11 cellular contexts compared by ENCODE assay signal in genomic region chr6:90098637-90099036, GRCh38.
DNase-seq lines count a peak whose midpoint lies in the region; ATAC-seq and TF ChIP-seq lines count a peak whose summit lies in the region.
"Had no signal": no experiment of that assay in that cellular context is flagged by ENCODE, and none has a peak within 500 bp of the region (broad histone marks: within the 10 kb centered on the region; RNA-seq: fewer than 3 reads in every experiment).

No MANE protein-coding gene starts in this region.

- peak overlapping the region; percentile 19 for H3K4me2 ChIP-seq in GM23248 (ENCODE audit: unreplicated experiment)

- H2AFZ ChIP-seq in GM23248: 0 out of 2 replicates have a peak overlapping the region, but pooled peaks have one; percentile 1

- H3K36me3 Mint-ChIP-seq in activated naive CD8-positive, alpha-beta T cell: peaks cover 21% of the 10 kb centered on the region
- H3K36me3 Mint-ChIP-seq in progenitor cell of endocrine pancreas (ENCODE audit: insufficient read depth): no peaks in the 10 kb centered on the region

- no peaks in the 10 kb centered on the region for H4K20me1 ChIP-seq in GM23248 (ENCODE audit: insufficient read depth)

- no peak overlapping the region for H3K9ac ChIP-seq in GM23248

- H3K27me3 Mint-ChIP-seq in activated naive CD8-positive, alpha-beta T cell: no peaks in the 10 kb centered on the region
- no peaks in the 10 kb centered on the region for H3K27me3 Mint-ChIP-seq in progenitor cell of endocrine pancreas
- H3K27me3 Mint-ChIP-seq: memory B cell had no signal

- intact Hi-C loops in left ventricle myocardium inferior (cut with micrococcal nuclease): no loop called here

- H3K4me3 Mint-ChIP-seq in activated naive CD8-positive, alpha-beta T cell: peak overlapping the region; percentile 18
- H3K4me3 Mint-ChIP-seq in progenitor cell of endocrine pancreas (ENCODE audit: low read depth): no peak overlapping the region
- H3K4me3 Mint-ChIP-seq: memory B cell had no signal

- in situ Hi-C loops in GM23248 (cut with MboI): no loop called here

- H3K4me3 ChIP-seq in GM23248: no peak overlapping the region
- H3K4me3 ChIP-seq in left ventricle myocardium inferior: no peak overlapping the region
- no peak overlapping the region for H3K4me3 ChIP-seq in skin epidermis

- peaks cover 91% of the 10 kb centered on the region for H3K4me1 Mint-ChIP-seq in activated naive CD8-positive, alpha-beta T cell (ENCODE audit: low read depth)
- no peaks in the 10 kb centered on the region for H3K4me1 Mint-ChIP-seq in progenitor cell of endocrine pancreas (ENCODE audit: low read depth)

- 36 to 44% methylated on average over 6 of the region's 6 CpGs for WGBS in GM23248 (ENCODE audit: low coverage in 1 of 2, low lambda C conversion rate in 2 of 2, missing lambda C conversion rate in 2 of 2), 2 experiments

- peak; percentile 15 for DNase-seq in GM23248
- DNase-seq in left ventricle myocardium inferior: peak; percentile 20
- no peak for DNase-seq in T-helper 2 cell
- DNase-seq in DMS 273 (lab: John Stamatoyannopoulos, UW; ENCODE audit: unreplicated experiment): no peak
- DNase-seq in progenitor cell of endocrine pancreas (ENCODE audit: low spot score, unreplicated experiment): no peak
- DNase-seq: activated CD4-positive, alpha-beta T cell treated with anti-CD3 and anti-CD28 coated beads for 48 hours; NCI-H2029 had no signal

- peaks cover 20% of the 10 kb centered on the region for H3F3A ChIP-seq in GM23248 (ENCODE audit: insufficient read depth)

- H3K9me2 ChIP-seq in GM23248 (ENCODE audit: insufficient read depth): no peaks in the 10 kb centered on the region

- H3K9me3 ChIP-seq in GM23248 (ENCODE audit: low read depth) (no peaks in the 10 kb centered on the region), left ventricle myocardium inferior (replicated peaks) (no peaks in the 10 kb centered on the region)

- no peaks in the 10 kb centered on the region for H3K79me2 ChIP-seq in GM23248 (ENCODE audit: insufficient read depth)

- H3K27me3 ChIP-seq in GM23248 (replicated peaks; ENCODE audit: insufficient read depth): no peaks in the 10 kb centered on the region
- no peaks in the 10 kb centered on the region for H3K27me3 ChIP-seq in left ventricle myocardium inferior (ENCODE audit: low read depth)

- TF ChIP-seq CTCF in left ventricle myocardium inferior (IDR thresholded peaks at IDR 0.05; ENCODE audit: borderline replicate concordance): no peak
- no peak for TF ChIP-seq CTCF in progenitor cell of endocrine pancreas (IDR thresholded peaks at IDR 0.05; ENCODE audit: unreplicated experiment)

- peak overlapping the region; percentile 87 for H3K27ac Mint-ChIP-seq in activated naive CD8-positive, alpha-beta T cell
- no peak overlapping the region for H3K27ac Mint-ChIP-seq in progenitor cell of endocrine pancreas
- H3K27ac Mint-ChIP-seq: memory B cell had no signal

- H3K36me3 ChIP-seq in GM23248 (ENCODE audit: low read depth): no peaks in the 10 kb centered on the region
- H3K36me3 ChIP-seq in left ventricle myocardium inferior: no peaks in the 10 kb centered on the region

- no peaks in the 10 kb centered on the region for H3K9me3 Mint-ChIP-seq in activated naive CD8-positive, alpha-beta T cell (ENCODE audit: low read depth)
- H3K9me3 Mint-ChIP-seq in progenitor cell of endocrine pancreas (ENCODE audit: low read depth): no peaks in the 10 kb centered on the region
- H3K9me3 Mint-ChIP-seq: memory B cell had no signal

- ATAC-seq in HG02642 (IDR thresholded peaks at IDR 0.05; ENCODE audit: poor library complexity, unreplicated experiment): no peak

- H3K4me1 ChIP-seq in GM23248 (ENCODE audit: insufficient read depth) (peaks cover 19% of the 10 kb centered on the region), left ventricle myocardium inferior (peaks cover 26% of the 10 kb centered on the region)

- peak overlapping the region; percentile 48 for H3K27ac ChIP-seq in GM23248
- H3K27ac ChIP-seq in left ventricle myocardium inferior (replicated peaks): peak overlapping the region; percentile 77
- H3K27ac ChIP-seq in skin epidermis: peak overlapping the region in 16 of 21 experiments; percentile 20 to 85 (median 73)

Comparison
In these comparisons a context has a peak if more than half of its experiments do, and no peak if none do; other contexts are left out.
1. DNase-seq: peak in GM23248 (single experiment) and left ventricle myocardium inferior (single experiment); none in T-helper 2 cell (0 of 5), DMS 273 (single experiment) and progenitor cell of endocrine pancreas (single experiment).
2. Peak in every context shown above with its lines, with median percentiles within 50 percentile points of each other: H3K27ac ChIP-seq.